20 cellular contexts compared by ENCODE assay signal in genomic region chr1:225890346-225891228, GRCh38. TPM values are rescaled to one million over a fixed set of nuclear protein-coding genes. Genes with fewer than 3 reads are reported as not detected.
DNase-seq lines count a peak whose midpoint lies in the region; ATAC-seq and TF ChIP-seq lines count a peak whose summit lies in the region.
"Had no signal": no experiment of that assay in that cellular context is flagged by ENCODE, and none has a peak within 500 bp of the region (broad histone marks: within the 10 kb centered on the region; RNA-seq: fewer than 3 reads in every experiment).

No MANE protein-coding gene starts in this region.

- no peaks in the 10 kb centered on the region for H3K36me3 ChIP-seq in heart right ventricle
- H3K36me3 ChIP-seq: tibial nerve had no signal

- TF ChIP-seq EP300 in Ishikawa (IDR thresholded peaks at IDR 0.05; ENCODE audit: borderline replicate concordance), result no peak

- DNase-seq in heart right ventricle (no peak), sciatic nerve (ENCODE audit: low spot score) (no peak), COLO668 (lab: John Stamatoyannopoulos, UW; ENCODE audit: unreplicated experiment) (no peak)
- DNase-seq in stimulated activated CD4-positive, alpha-beta T cell treated with anti-CD3 and anti-CD28 coated beads, Interleukin-12 subunit alpha, Interleukin-12 subunit beta, amount 100 ng/mL, for 4 hours, result no peak
- DNase-seq: activated CD4-positive, alpha-beta T cell treated with anti-CD3 and anti-CD28 coated beads, Interleukin-2, amount 50 U/mL, for 48 hours; CD4-positive, alpha-beta memory T cell; effector CD4-positive, alpha-beta T cell; foreskin keratinocyte; GDM1; HFFc6; kidney; NCI-H146; NCI-H69; RPMI8226 had no signal

- H3K27me3 ChIP-seq in heart right ventricle, result no peaks in the 10 kb centered on the region

- no peaks in the 10 kb centered on the region for H3K9me3 ChIP-seq in heart right ventricle
- H3K9me3 ChIP-seq: tibial nerve had no signal

- intact Hi-C loops in heart right ventricle (cut with DNase I), result no loop called here
- intact Hi-C loops in sciatic nerve (cut with DNase I), result no loop called here

- H3K4me3 ChIP-seq in heart right ventricle, result no peak overlapping the region
- H3K4me3 ChIP-seq: skin epidermis, tibial nerve had no signal

- no peak for TF ChIP-seq RAD21 in Ishikawa (IDR thresholded peaks at IDR 0.05; ENCODE audit: low read depth)

- ATAC-seq in heart right ventricle, result peak in 5 of 8 donors; percentile 26 to 62 (median 49)
- ATAC-seq in sciatic nerve, result peak; percentile 69
- no peak for ATAC-seq in HG03159 (IDR thresholded peaks at IDR 0.05; ENCODE audit: unreplicated experiment)
- ATAC-seq: foreskin keratinocyte; natural killer cell treated with Interleukin-12 subunit alpha and Interleukin-12 subunit beta and Interleukin-15 and Interleukin-18, amount 100 ng/mL, for 72 hours had no signal

- WGBS in heart right ventricle, 2 donors, result 73 to 74% methylated on average over 6 of the region's 6 CpGs

- peak overlapping the region in 5 of 10 donors; percentile 15 to 63 (median 46) for H3K27ac ChIP-seq in heart right ventricle
- H3K27ac ChIP-seq: foreskin keratinocyte, skin epidermis, tibial nerve had no signal

- H3K4me1 ChIP-seq in heart right ventricle, result peaks cover 0 to 30% (median 3%) of the 10 kb centered on the region in 9 donors
- H3K4me1 ChIP-seq: foreskin keratinocyte, tibial nerve had no signal

- TF ChIP-seq CTCF in heart right ventricle (IDR thresholded peaks at IDR 0.05), result no peak

TF ChIP-seq in Ishikawa, 13 proteins besides CTCF, POLR2A, EP300 and RAD21:
- TF ChIP-seq TAF1 (IDR thresholded peaks at IDR 0.05; ENCODE audit: low read depth) (no peak), ZBTB7A (IDR thresholded peaks at IDR 0.05; ENCODE audit: low read depth) (peak; percentile 14; the same call in 1 of the 2 replicates)

RNA-seq across cellular contexts. Expression of gene LEFTY1, which starts 1.6 kb away (rescaled TPM):
- total RNA-seq in heart right ventricle (under 1 TPM in 7 of 10 donors, not detected in 3; 0.15 to 0.57 (median 0.25) TPM), sciatic nerve (0.89 TPM)
- polyA plus RNA-seq in heart right ventricle, result under 1 TPM; 0.15 to 0.77 TPM
- total RNA-seq: activated T-helper 2 cell treated with anti-CD3 and anti-CD28 coated beads, Interferon-gamma antibody, Interleukin-2, Interleukin-4, amounts not matched to agents 10 μg/mL and 5 μg/mL and 100 μg/mL, durations not matched to agents 14 hours and 24 hours and 36 hours; foreskin keratinocyte; HFFc6; natural killer cell treated with Interleukin-12 subunit alpha and Interleukin-12 subunit beta and Interleukin-15 and Interleukin-18, amount 100 ng/mL, for 72 hours had no signal
- polyA plus RNA-seq: CD4-positive, alpha-beta memory T cell; foreskin keratinocyte had no signal

RNA-seq across cellular contexts. Expression of gene TMEM63A, which starts 8.4 kb away (rescaled TPM):
- total RNA-seq in heart right ventricle (10 to 100 TPM; 20.9 to 33.5 (median 24.7) TPM), sciatic nerve (95.7 TPM)
- 10 to 100 TPM; 10.4 to 69.1 TPM for polyA plus RNA-seq in heart right ventricle

RNA-seq across cellular contexts. Expression of gene PYCR2, which starts 33.5 kb away (rescaled TPM):
- total RNA-seq in heart right ventricle (10 to 100 TPM; 53.6 to 77.4 (median 62.7) TPM), sciatic nerve (52.2 TPM)
- 10 to 100 TPM; 42.5 to 96.0 TPM for polyA plus RNA-seq in heart right ventricle

RNA-seq across cellular contexts. Expression of gene LEFTY2, which starts 50.4 kb away (rescaled TPM):
- total RNA-seq in heart right ventricle, result 1 to 10 TPM in 2 of 10 donors, under 1 TPM in 8; 0.23 to 1.4 (median 0.65) TPM
- polyA plus RNA-seq in heart right ventricle, result under 1 TPM; 0.29 to 0.35 TPM
- 0.31 TPM for total RNA-seq in sciatic nerve
- total RNA-seq: activated T-helper 2 cell treated with anti-CD3 and anti-CD28 coated beads, Interferon-gamma antibody, Interleukin-2, Interleukin-4, amounts not matched to agents 10 μg/mL and 5 μg/mL and 100 μg/mL, durations not matched to agents 14 hours and 24 hours and 36 hours; CD4-positive, alpha-beta memory T cell; foreskin keratinocyte; HFFc6; natural killer cell treated with Interleukin-12 subunit alpha and Interleukin-12 subunit beta and Interleukin-15 and Interleukin-18, amount 100 ng/mL, for 72 hours; tibial nerve had no signal
- polyA plus RNA-seq: CD4-positive, alpha-beta memory T cell; foreskin keratinocyte had no signal
